Comparison of ENCODE assay signal across 2 cellular contexts in genomic region chr6:49764571-49765236, GRCh38.
TF ChIP-seq lines count a peak whose summit lies in the region.

No MANE protein-coding gene starts in this region.

TF ChIP-seq in A549, 52 proteins besides CTCF, POLR2A, EP300 and RAD21:
- TF ChIP-seq POLR2AphosphoS2 (conservative IDR thresholded peaks at IDR 0.05; ENCODE audit: low read length) (no peak), RCOR1 (IDR thresholded peaks at IDR 0.05; ENCODE audit: low read depth, low read length) (no peak), CHD4 (IDR thresholded peaks at IDR 0.05; ENCODE audit: borderline replicate concordance) (no peak), SREBF2 (IDR thresholded peaks at IDR 0.05) (no peak)

TF ChIP-seq in HepG2, 621 proteins besides CTCF, POLR2A, EP300 and RAD21:
- TF ChIP-seq NFIC (IDR thresholded peaks at IDR 0.05; ENCODE audit: low read length) (peak; percentile 62; the same call in 1 of the 2 replicates), SOX6 (IDR thresholded peaks at IDR 0.05) (no peak), SOX6 (CRISPR knock-in tag; IDR thresholded peaks at IDR 0.05) (peak; percentile 82), SOX13 (IDR thresholded peaks at IDR 0.05) (peak; percentile 54; the same call in 1 of the 2 replicates), SOX13 (CRISPR knock-in tag; conservative IDR thresholded peaks at IDR 0.05 in 1 of 2, IDR thresholded peaks at IDR 0.05 in 1 of 2) (peak in 1 of 2 experiments; percentile 91; a peak in 2 of 4 replicates), HMG20A (CRISPR knock-in tag; IDR thresholded peaks at IDR 0.05; ENCODE audit: borderline replicate concordance) (peak; percentile 26; the same call in 1 of the 2 replicates), ZNF468 (CRISPR knock-in tag; IDR thresholded peaks at IDR 0.05) (no peak), SOX5 (CRISPR knock-in tag; IDR thresholded peaks at IDR 0.05; ENCODE audit: borderline replicate concordance) (peak; percentile 78), SUZ12 (IDR thresholded peaks at IDR 0.05; ENCODE audit: low read depth, low read length) (no peak), ZC3H4 (CRISPR knock-in tag; IDR thresholded peaks at IDR 0.05; ENCODE audit: borderline replicate concordance) (no peak), FOXP4 (CRISPR knock-in tag; IDR thresholded peaks at IDR 0.05) (no peak), ZNF281 (CRISPR knock-in tag; IDR thresholded peaks at IDR 0.05; ENCODE audit: borderline replicate concordance) (no peak), ASH2L (IDR thresholded peaks at IDR 0.05; ENCODE audit: insufficient read length, low read depth, low read length) (peak; percentile 58), TSC22D2 (CRISPR knock-in tag; IDR thresholded peaks at IDR 0.05; ENCODE audit: borderline replicate concordance) (no peak), ZNF383 (CRISPR knock-in tag; IDR thresholded peaks at IDR 0.05; ENCODE audit: borderline replicate concordance) (no peak), PHF8 (CRISPR knock-in tag; IDR thresholded peaks at IDR 0.05) (no peak), ZNF839 (CRISPR knock-in tag; IDR thresholded peaks at IDR 0.05; ENCODE audit: borderline replicate concordance) (no peak), ZBTB40 (IDR thresholded peaks at IDR 0.05) (peak; percentile 42), ZBTB40 (CRISPR knock-in tag; IDR thresholded peaks at IDR 0.05) (no peak), ZFP82 (CRISPR knock-in tag; IDR thresholded peaks at IDR 0.05; ENCODE audit: borderline replicate concordance) (no peak), ZNF777 (CRISPR knock-in tag; IDR thresholded peaks at IDR 0.05) (no peak), ZNF563 (CRISPR knock-in tag; IDR thresholded peaks at IDR 0.05) (no peak), EHMT2 (IDR thresholded peaks at IDR 0.05; ENCODE audit: borderline replicate concordance, low read depth, low read length) (peak; percentile 70; the same call in 1 of the 2 replicates), ZNF776 (CRISPR knock-in tag; IDR thresholded peaks at IDR 0.05) (no peak), ZNF530 (CRISPR knock-in tag; IDR thresholded peaks at IDR 0.05; ENCODE audit: low read depth) (no peak), DMTF1 (CRISPR knock-in tag; IDR thresholded peaks at IDR 0.05) (no peak), ZNF30 (CRISPR knock-in tag; IDR thresholded peaks at IDR 0.05) (no peak), NCOR1 (IDR thresholded peaks at IDR 0.05; ENCODE audit: borderline replicate concordance, low read length) (peak; percentile 39; the same call in 1 of the 2 replicates), PPARG (CRISPR knock-in tag; conservative IDR thresholded peaks at IDR 0.05) (no peak)
